In genomic region chr2:85755122-85756027, GRCh38 we compare ENCODE assay signal across 8 cellular contexts. TPM values are rescaled to one million over a fixed set of nuclear protein-coding genes. Genes with fewer than 3 reads are reported as not detected.
A peak's percentile ranks its signal among the peaks of the same experiment; 100 is the strongest.
DNase-seq lines count a peak whose midpoint lies in the region; ATAC-seq and TF ChIP-seq lines count a peak whose summit lies in the region.

No MANE protein-coding gene starts in this region.

- peak; percentile 30 for DNase-seq in Daoy (ENCODE audit: low read depth)
- DNase-seq in SJSA1 (ENCODE audit: low read depth in 1 of 2, low spot score in 2 of 2) = peak in 1 of 2 experiments; percentile 37
- DNase-seq in fibroblast of mammary gland (ENCODE audit: low read depth) = peak; percentile 74
- DNase-seq in psoas muscle = peak; percentile 43 to 54
- DNase-seq in GM10266 (ENCODE audit: extremely low spot score) = no peak
- DNase-seq in body of pancreas = no peak
- no peak for DNase-seq in putamen (ENCODE audit: low spot score)

- H3K27ac ChIP-seq in SJSA1 (no peak overlapping the region), psoas muscle (peak overlapping the region; percentile 86), body of pancreas (peak overlapping the region in 1 of 4 donors; percentile 44)

- 5 to 6% (median 6%) methylated on average over 32 to 33 of the region's 33 CpGs for WGBS in psoas muscle, 3 donors
- WGBS in body of pancreas, 2 donors = 6 to 12% methylated on average over 21 to 33 of the region's 33 CpGs

- peaks cover 29% of the 10 kb centered on the region for H3K4me1 ChIP-seq in SJSA1 (replicated peaks)
- H3K4me1 ChIP-seq in psoas muscle = peaks cover 45% of the 10 kb centered on the region
- peaks cover 59% of the 10 kb centered on the region for H3K4me1 ChIP-seq in body of pancreas

- peaks cover 15% of the 10 kb centered on the region for H3K36me3 ChIP-seq in SJSA1
- H3K36me3 ChIP-seq in psoas muscle (ENCODE audit: insufficient read depth in 1 of 2, low read depth in 1 of 2) = peaks cover 0 to 16% of the 10 kb centered on the region in 2 donors
- H3K36me3 ChIP-seq in body of pancreas (replicated peaks in 1 of 2; ENCODE audit: insufficient read depth in 1 of 2, low read depth in 2 of 2) = no peaks in the 10 kb centered on the region

- H3K4me3 ChIP-seq in SJSA1 (peak overlapping the region; percentile 64), fibroblast of mammary gland (ENCODE audit: control insufficient read depth, low read depth, low read length) (peak overlapping the region; percentile 63), psoas muscle (peak overlapping the region; percentile 87), body of pancreas (peak overlapping the region in 1 of 2 donors; percentile 36)

- TF ChIP-seq POLR2A in body of pancreas (IDR thresholded peaks at IDR 0.05) = no peak

- TF ChIP-seq CTCF in fibroblast of mammary gland (conservative IDR thresholded peaks at IDR 0.05; ENCODE audit: control insufficient read depth, insufficient read depth, low read depth, low read length) (no peak), psoas muscle (IDR thresholded peaks at IDR 0.05) (no peak), GM10266 (IDR thresholded peaks at IDR 0.05; ENCODE audit: control insufficient read depth, insufficient read depth, low read depth, missing control alignments) (no peak), body of pancreas (IDR thresholded peaks at IDR 0.05) (no peak)

- peak in 1 of 4 donors; percentile 10 for ATAC-seq in psoas muscle
- no peak for ATAC-seq in body of pancreas
- ATAC-seq in HG02759 (IDR thresholded peaks at IDR 0.05; ENCODE audit: unreplicated experiment) = no peak

- H3K9me3 ChIP-seq in SJSA1 (replicated peaks) = no peaks in the 10 kb centered on the region
- no peaks in the 10 kb centered on the region for H3K9me3 ChIP-seq in psoas muscle
- H3K9me3 ChIP-seq in body of pancreas = no peaks in the 10 kb centered on the region

- intact Hi-C loops in psoas muscle (cut with DNase I) (loop anchor here in 1 of 2 donors (2.0 kb wide), 1 partner anchor 15 kb away; no protein-coding TSS in a partner anchor), body of pancreas (cut with DNase I) (no loop called here)

- H3K27me3 ChIP-seq in SJSA1 (replicated peaks) = no peaks in the 10 kb centered on the region
- H3K27me3 ChIP-seq in psoas muscle (ENCODE audit: insufficient read depth in 3 of 3, low read length in 2 of 3) = no peaks in the 10 kb centered on the region
- peaks cover 0 to 29% of the 10 kb centered on the region in 2 donors for H3K27me3 ChIP-seq in body of pancreas

RNA-seq across cellular contexts. Expression of gene ATOH8, which starts 1.6 kb away (rescaled TPM):
- total RNA-seq in Daoy (2014; rRNA removed; shearing (Covaris generic)) = 10.0 and 17.7 TPM in 2 replicates
- total RNA-seq in SJSA1 (2014; rRNA removed; shearing (Covaris generic)) = 9.8 and 16.4 TPM in 2 replicates
- total RNA-seq in psoas muscle = 10 to 100 TPM; 22.0 to 82.1 (median 57.3) TPM
- polyA plus RNA-seq in psoas muscle = 10 to 100 TPM; 48.7 to 77.2 (median 59.4) TPM
- 10 to 100 TPM; 12.9 to 14.5 TPM for total RNA-seq in body of pancreas

Comparison
In these comparisons a context has a peak if more than half of its experiments do, and no peak if none do; other contexts are left out.
1. DNase-seq: peak in Daoy (single experiment), fibroblast of mammary gland (single experiment) and psoas muscle (2 of 2); none in GM10266 (single experiment), body of pancreas (0 of 4) and putamen (single experiment).